In the genomic region with DNA sequence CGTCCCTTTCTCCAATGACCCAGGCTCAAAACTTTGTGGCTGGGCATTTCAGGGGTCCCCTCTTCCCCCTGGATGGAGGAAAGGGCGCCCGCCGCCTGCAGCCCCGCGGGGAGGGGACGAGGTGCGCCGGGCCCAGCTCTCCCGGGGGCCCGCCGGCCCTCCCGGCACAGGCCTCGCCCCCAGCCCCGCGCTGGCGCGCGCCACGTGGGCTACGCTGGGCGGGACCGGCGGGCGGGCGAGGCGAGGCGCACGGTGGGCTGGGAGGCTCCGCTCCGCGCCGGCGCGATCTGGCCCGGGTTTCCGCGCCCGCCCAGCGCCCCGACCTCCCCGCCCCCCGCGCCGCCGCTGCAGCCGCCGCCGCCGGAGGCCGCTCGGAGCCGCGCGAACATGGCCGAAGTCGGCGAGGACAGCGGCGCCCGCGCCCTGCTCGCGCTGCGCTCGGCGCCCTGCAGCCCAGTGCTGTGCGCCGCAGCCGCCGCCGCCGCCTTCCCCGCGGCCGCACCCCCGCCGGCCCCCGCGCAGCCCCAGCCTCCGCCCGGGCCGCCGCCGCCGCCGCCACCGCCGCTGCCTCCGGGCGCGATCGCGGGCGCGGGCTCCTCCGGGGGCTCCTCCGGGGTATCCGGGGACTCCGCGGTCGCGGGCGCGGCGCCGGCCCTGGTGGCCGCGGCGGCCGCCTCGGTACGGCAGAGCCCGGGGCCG, we compare ENCODE assay signal across 8 cellular contexts. TPM values are rescaled to one million over a fixed set of nuclear protein-coding genes. Genes with fewer than 3 reads are reported as not detected.
DNase-seq lines count a peak whose midpoint lies in the region; FAIRE-seq and TF ChIP-seq lines count a peak whose summit lies in the region.

TSS of gene FOXK1 (plus strand) at position 374 of the 699 bp plus-strand sequence. CDS start at position 388, 14 bp downstream.

- peaks cover 6% of the 10 kb centered on the region; the same call in 1 of the 2 replicates for H4K20me1 ChIP-seq in MM.1S (ENCODE audit: insufficient read depth, low read length)

- peak within 1 kb of the TSS; percentile 78 for H3K9ac ChIP-seq in MM.1S (ENCODE audit: low read length)

- H3K9me3 ChIP-seq in MM.1S (replicated peaks; ENCODE audit: insufficient read depth, low read length): no peaks in the 10 kb centered on the region
- H3K9me3 ChIP-seq in left ventricle myocardium inferior (replicated peaks): no peaks in the 10 kb centered on the region

- no peaks in the 10 kb centered on the region for H3K9me2 ChIP-seq in MM.1S (replicated peaks; ENCODE audit: insufficient read depth, low read length)

- H3K27me3 ChIP-seq in MM.1S (replicated peaks; ENCODE audit: insufficient read depth, low read length) (no peaks in the 10 kb centered on the region; the same call in 1 of the 2 replicates), left ventricle myocardium inferior (ENCODE audit: low read depth) (no peaks in the 10 kb centered on the region)

- TF ChIP-seq POLR2A in H54 (IDR thresholded peaks at IDR 0.05; ENCODE audit: low read depth, low read length): peak; percentile 62

- peaks cover 46% of the 10 kb centered on the region for H3K79me2 ChIP-seq in MM.1S (ENCODE audit: low read length)

- FAIRE-seq in H54 (lab: Jason Lieb, UNC): no peak

- H3K4me3 ChIP-seq in MM.1S (ENCODE audit: low read length): peak within 1 kb of the TSS; percentile 89
- H3K4me3 ChIP-seq in left ventricle myocardium inferior: peak within 1 kb of the TSS; percentile 97
- H3K4me3 ChIP-seq in urinary bladder (ENCODE audit: low read depth, low read length): peak within 1 kb of the TSS; percentile 91

- peak; percentile 88 for DNase-seq in GDM1 (lab: John Stamatoyannopoulos, UW)
- DNase-seq in H54 (ENCODE audit: insufficient read length, low spot score): peak; percentile 88
- DNase-seq in MM.1S: peak; percentile 76
- peak; percentile 41 for DNase-seq in amniotic stem cell (lab: John Stamatoyannopoulos, UW)
- DNase-seq in left ventricle myocardium inferior: peak; percentile 83
- DNase-seq in pulmonary artery endothelial cell (ENCODE audit: low read depth, low spot score): no peak

- TF ChIP-seq CTCF in MM.1S (IDR thresholded peaks at IDR 0.05; ENCODE audit: low read length) (no peak), left ventricle myocardium inferior (IDR thresholded peaks at IDR 0.05; ENCODE audit: borderline replicate concordance) (no peak)

- intact Hi-C loops in T-helper 1 cell treated with Interleukin-12 subunit alpha and Interleukin-12 subunit beta and Interleukin-4 antibody, amounts not matched to agents 30 ng/mL and 1 ng/mL, for 36 hours (cut with micrococcal nuclease): loop anchor here (1.0 kb wide), 1 partner anchor 41 kb away; no protein-coding TSS in a partner anchor
- intact Hi-C loops in left ventricle myocardium inferior (cut with micrococcal nuclease): loop anchor here (5.0 to 10.0 kb wide), 2 partner anchors 40 to 63 kb away; no protein-coding TSS in a partner anchor

- H3F3A ChIP-seq in MM.1S (ENCODE audit: insufficient read depth, low read length): peaks cover 8% of the 10 kb centered on the region; the same call in 1 of the 2 replicates

- peaks cover 9% of the 10 kb centered on the region; the same call in 1 of the 2 replicates for H3K4me1 ChIP-seq in MM.1S (ENCODE audit: low read length)
- peaks cover 45% of the 10 kb centered on the region for H3K4me1 ChIP-seq in left ventricle myocardium inferior
- no peaks in the 10 kb centered on the region for H3K4me1 ChIP-seq in urinary bladder (ENCODE audit: insufficient read depth)

- peak within 1 kb of the TSS; percentile 85 for H3K4me2 ChIP-seq in MM.1S (ENCODE audit: low read depth, low read length)

- H3K36me3 ChIP-seq in MM.1S (replicated peaks; ENCODE audit: insufficient read depth, low read length): no peaks in the 10 kb centered on the region
- peaks cover 3% of the 10 kb centered on the region for H3K36me3 ChIP-seq in left ventricle myocardium inferior
- no peaks in the 10 kb centered on the region for H3K36me3 ChIP-seq in urinary bladder (ENCODE audit: insufficient read depth)

- under 1% methylated on average over 115 of the region's 115 CpGs for WGBS in urinary bladder

- H2AFZ ChIP-seq in MM.1S (ENCODE audit: low read length): peak within 1 kb of the TSS; percentile 82

- H3K27ac ChIP-seq in MM.1S (ENCODE audit: low read length) (no peak within 1 kb of the TSS), left ventricle myocardium inferior (replicated peaks) (peak within 1 kb of the TSS; percentile 93), urinary bladder (ENCODE audit: low read depth) (peak within 1 kb of the TSS; percentile 93)

RNA-seq across cellular contexts. Expression of gene FOXK1, which starts in this region (rescaled TPM):
- 38.3 and 39.5 TPM in 2 replicates for total RNA-seq in T-helper 1 cell treated with Interleukin-12 subunit alpha and Interleukin-12 subunit beta and Interleukin-4 antibody, amounts not matched to agents 30 ng/mL and 1 ng/mL, for 36 hours
- total RNA-seq in left ventricle myocardium inferior: 18.3 TPM
- 24.9 and 33.3 TPM in 2 replicates for total RNA-seq in pulmonary artery endothelial cell
- 22.2 TPM for total RNA-seq in urinary bladder
- polyA plus RNA-seq in urinary bladder: 8.1 TPM
